ENCODE assay signal across 25 cellular contexts in the genomic region with DNA sequence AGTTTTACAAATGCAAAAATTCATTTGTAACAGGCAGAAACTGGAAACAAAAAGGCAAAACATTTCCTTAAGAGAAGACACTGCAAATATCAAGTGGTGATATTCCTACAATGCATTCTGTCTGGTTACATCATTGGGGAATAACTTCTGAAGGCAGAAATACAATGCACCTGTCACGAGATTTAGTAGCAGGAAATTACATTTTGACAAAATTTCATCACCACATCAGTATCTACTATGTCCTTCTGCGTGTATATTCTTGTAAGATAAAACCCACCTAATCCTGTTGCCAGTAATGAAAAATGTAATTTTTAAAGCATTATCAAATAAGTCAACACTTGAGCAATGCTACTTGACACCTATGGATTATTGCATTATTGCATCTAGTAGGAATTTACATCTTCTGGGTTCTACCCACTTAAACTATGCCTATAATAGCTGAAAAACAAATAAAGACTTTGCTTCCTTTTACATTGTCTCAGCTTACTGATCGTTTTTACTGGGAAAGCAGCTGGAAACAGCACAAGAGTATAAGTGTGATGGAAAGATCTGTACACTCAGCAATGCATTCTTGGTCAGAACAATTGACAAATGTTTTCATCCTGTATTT. TPM values are rescaled to one million over a fixed set of nuclear protein-coding genes. Genes with fewer than 3 reads are reported as not detected.
DNase-seq lines count a peak whose midpoint lies in the region; ATAC-seq, FAIRE-seq and TF ChIP-seq lines count a peak whose summit lies in the region.
"Had no signal": no experiment of that assay in that cellular context is flagged by ENCODE, and none has a peak within 500 bp of the region (broad histone marks: within the 10 kb centered on the region; RNA-seq: fewer than 3 reads in every experiment).

No MANE protein-coding gene starts in this region.

- H3K9ac ChIP-seq in keratinocyte (ENCODE audit: control insufficient read depth, extremely low read depth, insufficient read depth, low read length) (no peak overlapping the region), rectal smooth muscle tissue (ENCODE audit: low read length) (no peak overlapping the region)

- H3K36me3 ChIP-seq in SJCRH30 (peaks cover 19% of the 10 kb centered on the region), keratinocyte (ENCODE audit: control insufficient read depth in 2 of 2, extremely low read depth in 1 of 2, insufficient read depth in 2 of 2, low read length in 2 of 2) (peaks cover 3 to 11% of the 10 kb centered on the region in 2 experiments), rectal smooth muscle tissue (ENCODE audit: control insufficient read depth, insufficient read depth, low read length) (no peaks in the 10 kb centered on the region)

- peaks cover 36% of the 10 kb centered on the region for H3K4me1 ChIP-seq in SJCRH30
- H3K4me1 ChIP-seq in keratinocyte (ENCODE audit: control insufficient read depth, extremely low read depth, insufficient read depth, low read length) = no peaks in the 10 kb centered on the region
- H3K4me1 ChIP-seq in rectal smooth muscle tissue (ENCODE audit: control insufficient read depth, insufficient read depth, low read length) = peaks cover 20% of the 10 kb centered on the region

- H3K9me1 ChIP-seq in keratinocyte (ENCODE audit: control insufficient read depth, extremely low read depth, insufficient read depth, low read length) = no peaks in the 10 kb centered on the region

- H3K4me2 ChIP-seq in keratinocyte (ENCODE audit: control insufficient read depth, extremely low read depth, insufficient read depth, low read depth, low read length) = no peak overlapping the region

- dilution Hi-C loops in keratinocyte (cut with MboI; ENCODE audit: extremely low pct_ligation_motif_present, low sequenced_read_pairs) = no loop called here

- no peaks in the 10 kb centered on the region for H4K20me1 ChIP-seq in keratinocyte (ENCODE audit: control insufficient read depth, extremely low read depth, insufficient read depth, low read length)

- H3K27me3 ChIP-seq in SJCRH30 (no peaks in the 10 kb centered on the region), keratinocyte (ENCODE audit: control insufficient read depth, extremely low read depth, insufficient read depth, low read length) (no peaks in the 10 kb centered on the region), rectal smooth muscle tissue (ENCODE audit: control insufficient read depth, insufficient read depth, low read length) (no peaks in the 10 kb centered on the region)
- H3K27me3 ChIP-seq: dorsolateral prefrontal cortex, gastroesophageal sphincter, testis had no signal

- ATAC-seq in HG03342 (IDR thresholded peaks at IDR 0.05; ENCODE audit: unreplicated experiment) = no peak
- ATAC-seq: gastroesophageal sphincter; sciatic nerve; stimulated activated effector memory CD8-positive, alpha-beta T cell treated with anti-CD3 and anti-CD28 coated beads, Interleukin-12 subunit alpha, Interleukin-12 subunit beta, amount 100 ng/mL, for 72 hours had no signal

- TF ChIP-seq CTCF in keratinocyte (optimal IDR thresholded peaks at IDR 0.05 in 1 of 3, IDR thresholded peaks at IDR 0.05 in 1 of 3, conservative IDR thresholded peaks at IDR 0.05 in 1 of 3; ENCODE audit: extremely low read depth in 1 of 3, insufficient read depth in 2 of 3, low read length in 3 of 3) = no peak

- H3K9me3 ChIP-seq in SJCRH30 (replicated peaks) = no peaks in the 10 kb centered on the region
- no peaks in the 10 kb centered on the region for H3K9me3 ChIP-seq in keratinocyte (ENCODE audit: control insufficient read depth, low read depth, low read length)
- H3K9me3 ChIP-seq: gastroesophageal sphincter, testis had no signal

- H3K79me2 ChIP-seq in keratinocyte (ENCODE audit: control insufficient read depth, insufficient read depth, low read length) = peaks cover 9% of the 10 kb centered on the region

- no peak overlapping the region for H3K4me3 ChIP-seq in SJCRH30
- H3K4me3 ChIP-seq in keratinocyte (ENCODE audit: control insufficient read depth in 2 of 3, extremely low read depth in 1 of 3, insufficient read depth in 2 of 3, low read depth in 1 of 3, low read length in 3 of 3) = no peak overlapping the region
- peak overlapping the region; percentile 12 for H3K4me3 ChIP-seq in rectal smooth muscle tissue (ENCODE audit: low read length)
- H3K4me3 ChIP-seq: dorsolateral prefrontal cortex, gastroesophageal sphincter, testis had no signal

- DNase-seq in H54 (ENCODE audit: insufficient read length, low spot score) = no peak
- DNase-seq in SJCRH30 = peak in 1 of 2 experiments; percentile 84
- DNase-seq in keratinocyte (ENCODE audit: low read depth, low spot score) = no peak
- DNase-seq in central memory CD4-positive, alpha-beta T cell = no peak
- DNase-seq in kidney glomerular epithelial cell (lab: John Stamatoyannopoulos, UW) = no peak
- DNase-seq: activated CD4-positive, alpha-beta memory T cell treated with anti-CD3 and anti-CD28 coated beads for 36 hours; activated CD4-positive, CD25-positive, alpha-beta regulatory T cell; activated gamma-delta T cell; activated T-cell treated with anti-CD3 and anti-CD28 coated beads for 4 hours; CD4-positive, alpha-beta memory T cell; DMS79 treated with DMSO at 0.1 percent for 48 hours; dorsolateral prefrontal cortex; HCEC 1CT; Kasumi-1; NCI-H1092 treated with DMSO at 0.1 percent for 48 hours; NCI-H2029; NCI-H510A; occipital lobe; T1000; testis had no signal

- FAIRE-seq in H54 (lab: Jason Lieb, UNC) (peak; percentile 66), keratinocyte (lab: Jason Lieb, UNC) (peak; percentile 17)

- no peak overlapping the region for H2AFZ ChIP-seq in keratinocyte (ENCODE audit: control insufficient read depth, low read length)

- H3K27ac ChIP-seq in SJCRH30 (peak overlapping the region; percentile 38), keratinocyte (ENCODE audit: control insufficient read depth, insufficient read depth, low read length) (no peak overlapping the region), rectal smooth muscle tissue (ENCODE audit: low read depth, low read length) (no peak overlapping the region)
- H3K27ac ChIP-seq: dorsolateral prefrontal cortex, testis had no signal

- no peak for TF ChIP-seq POLR2A in H54 (IDR thresholded peaks at IDR 0.05; ENCODE audit: low read depth, low read length)

RNA-seq across cellular contexts. Expression of a gene that starts 59.5 kb away (rescaled TPM):
- 17.6 and 20.9 TPM in 2 replicates for total RNA-seq in SJCRH30 (2014; rRNA removed; shearing (Covaris generic))
- 10.1 to 15.8 TPM (median 11.2 TPM) in 3 replicates for polyA plus RNA-seq in keratinocyte
- polyA plus RNA-seq in keratinocyte (2011; ENCODE audit: low read depth) = 3.1 TPM
- polyA plus RNA-seq in keratinocyte (2011; cell fraction: cytosol; rRNA removed) = 8.4 and 12.5 TPM in 2 replicates
- polyA plus RNA-seq in keratinocyte (2011; cell fraction: nucleus; rRNA removed) = 21.1 and 26.0 TPM in 2 replicates
- 4.4 and 14.4 TPM in 2 replicates for polyA plus RNA-seq in keratinocyte (2012; ENCODE audit: low replicate concordance)
- 15.8 to 35.1 TPM (median 21.6 TPM) in 3 replicates for polyA minus RNA-seq in keratinocyte
- polyA minus RNA-seq in keratinocyte (2011; cell fraction: cytosol; rRNA and poly(A)+ RNA removed) = 34.7 TPM
- 38.6 and 48.2 TPM in 2 replicates for polyA minus RNA-seq in keratinocyte (2011; cell fraction: nucleus; rRNA and poly(A)+ RNA removed)
